Comparison of ENCODE assay signal across 24 cellular contexts in genomic region chr17:35889241-35889640, GRCh38. TPM values are rescaled to one million over a fixed set of nuclear protein-coding genes. Genes with fewer than 3 reads are reported as not detected.
A peak's percentile ranks its signal among the peaks of the same experiment; 100 is the strongest.
DNase-seq lines count a peak whose midpoint lies in the region; ATAC-seq, FAIRE-seq and TF ChIP-seq lines count a peak whose summit lies in the region.
"Had no signal": no experiment of that assay in that cellular context is flagged by ENCODE, and none has a peak within 500 bp of the region (broad histone marks: within the 10 kb centered on the region; RNA-seq: fewer than 3 reads in every experiment).

No MANE protein-coding gene starts in this region.

- peaks cover 4% of the 10 kb centered on the region for H3K9me3 Mint-ChIP-seq in activated CD4-positive, alpha-beta T cell treated with anti-CD3 and anti-CD28 coated beads, Interleukin-2, amount 10 ng/mL, durations not matched to agents 7 days and 5 days
- H3K9me3 Mint-ChIP-seq in activated T-helper 2 cell treated with anti-CD3 and anti-CD28 coated beads, Interferon-gamma antibody, Interleukin-2, Interleukin-4, amounts not matched to agents 10 μg/mL and 5 μg/mL and 100 μg/mL, durations not matched to agents 14 hours and 24 hours and 36 hours, result no peaks in the 10 kb centered on the region
- no peaks in the 10 kb centered on the region for H3K9me3 Mint-ChIP-seq in natural killer cell

- no peak for FAIRE-seq in GM12891 (lab: Jason Lieb, UNC)
- FAIRE-seq: GM18507, RCC 7860, urothelium cell line had no signal

- H3K27ac ChIP-seq in PC-3 (ENCODE audit: low read length), result no peak overlapping the region
- H3K27ac ChIP-seq: BLaER1, left ventricle myocardium inferior, SJSA1 had no signal

- peaks cover 1% of the 10 kb centered on the region for H3K36me3 Mint-ChIP-seq in activated CD4-positive, alpha-beta T cell treated with anti-CD3 and anti-CD28 coated beads, Interleukin-2, amount 10 ng/mL, durations not matched to agents 7 days and 5 days (ENCODE audit: low read depth)
- no peaks in the 10 kb centered on the region for H3K36me3 Mint-ChIP-seq in activated T-helper 2 cell treated with anti-CD3 and anti-CD28 coated beads, Interferon-gamma antibody, Interleukin-2, Interleukin-4, amounts not matched to agents 10 μg/mL and 5 μg/mL and 100 μg/mL, durations not matched to agents 14 hours and 24 hours and 36 hours (ENCODE audit: low read depth)
- H3K36me3 Mint-ChIP-seq in natural killer cell, result no peaks in the 10 kb centered on the region

- DNase-seq in activated CD4-positive, alpha-beta T cell treated with anti-CD3 and anti-CD28 coated beads, Interleukin-2, amount 10 ng/mL, durations not matched to agents 7 days and 5 days, result no peak
- no peak for DNase-seq in activated CD4-positive, alpha-beta T cell treated with anti-CD3 and anti-CD28 coated beads for 1 hour
- DNase-seq in activated T-helper 2 cell treated with anti-CD3 and anti-CD28 coated beads, Interferon-gamma antibody, Interleukin-2, Interleukin-4, amounts not matched to agents 10 μg/mL and 5 μg/mL and 100 μg/mL, durations not matched to agents 14 hours and 24 hours and 36 hours (ENCODE audit: low spot score), result no peak
- DNase-seq in natural killer cell, result peak; percentile 41
- DNase-seq in GM13976 (ENCODE audit: low spot score), result no peak
- no peak for DNase-seq in PC-3
- no peak for DNase-seq in GM12891 (ENCODE audit: insufficient read length, low spot score)
- DNase-seq: activated CD4-positive, CD25-positive, alpha-beta regulatory T cell; Karpas-422; left ventricle myocardium inferior; NCI-H1930; stimulated activated CD4-positive, alpha-beta T cell treated with anti-CD3 and anti-CD28 coated beads, Interleukin-2, amount 100 ng/mL, for 48 hours; T1000 had no signal

- no peaks in the 10 kb centered on the region for H3K79me2 ChIP-seq in PC-3 (ENCODE audit: low read length)

- H3K4me3 Mint-ChIP-seq in activated CD4-positive, alpha-beta T cell treated with anti-CD3 and anti-CD28 coated beads, Interleukin-2, amount 10 ng/mL, durations not matched to agents 7 days and 5 days, result no peak overlapping the region
- H3K4me3 Mint-ChIP-seq in activated T-helper 2 cell treated with anti-CD3 and anti-CD28 coated beads, Interferon-gamma antibody, Interleukin-2, Interleukin-4, amounts not matched to agents 10 μg/mL and 5 μg/mL and 100 μg/mL, durations not matched to agents 14 hours and 24 hours and 36 hours (ENCODE audit: low read depth), result no peak overlapping the region
- H3K4me3 Mint-ChIP-seq in natural killer cell, result peak overlapping the region; percentile 72

- TF ChIP-seq POLR2A in GM12891 (IDR thresholded peaks at IDR 0.05; ENCODE audit: low read depth, low read length), result no peak

- H3F3A ChIP-seq in PC-3 (ENCODE audit: low read length, unreplicated experiment), result no peaks in the 10 kb centered on the region

- no TSS peak for BruUV-seq in PC-3 (replicated peaks; lab: Mats Ljungman, UMichigan)

- CTCF ChIA-PET in activated CD4-positive, alpha-beta T cell treated with anti-CD3 and anti-CD28 coated beads, Interleukin-2, amount 10 ng/mL, durations not matched to agents 7 days and 5 days (lab: Charles Lee), result interaction anchor here (0.8 to 5.5 kb wide), 5 partner anchors 10 to 26 kb away, joined by 3 to 23 read pairs (median 3); partner anchors contain the start of genes CCL5 and HEATR9
- CTCF ChIA-PET in PC-3 (lab: Charles Lee), result no interaction called here

- H3K36me3 ChIP-seq in PC-3 (ENCODE audit: low read depth, low read length), result no peaks in the 10 kb centered on the region
- H3K36me3 ChIP-seq: BLaER1, heart left ventricle, left ventricle myocardium inferior, SJSA1 had no signal

- no peaks in the 10 kb centered on the region for H3K9me2 ChIP-seq in PC-3 (replicated peaks; ENCODE audit: low read length)

- ATAC-seq in GM18867 (IDR thresholded peaks at IDR 0.05; ENCODE audit: unreplicated experiment), result peak; percentile 51
- peak; percentile 55 to 80 (median 68) for ATAC-seq in natural killer cell
- no peak for ATAC-seq in PC-3
- ATAC-seq: heart left ventricle had no signal

- H3K4me1 ChIP-seq in PC-3 (ENCODE audit: insufficient read depth, low read length), result no peaks in the 10 kb centered on the region
- H3K4me1 ChIP-seq: left ventricle myocardium inferior, SJSA1 had no signal

- H3K4me1 Mint-ChIP-seq in activated CD4-positive, alpha-beta T cell treated with anti-CD3 and anti-CD28 coated beads, Interleukin-2, amount 10 ng/mL, durations not matched to agents 7 days and 5 days, result peaks cover 54% of the 10 kb centered on the region
- H3K4me1 Mint-ChIP-seq in activated T-helper 2 cell treated with anti-CD3 and anti-CD28 coated beads, Interferon-gamma antibody, Interleukin-2, Interleukin-4, amounts not matched to agents 10 μg/mL and 5 μg/mL and 100 μg/mL, durations not matched to agents 14 hours and 24 hours and 36 hours (ENCODE audit: low read depth), result peaks cover 41% of the 10 kb centered on the region
- H3K4me1 Mint-ChIP-seq in natural killer cell, result peaks cover 58 to 75% of the 10 kb centered on the region in 2 donors

- H3K27me3 ChIP-seq in PC-3 (ENCODE audit: low read length), result no peaks in the 10 kb centered on the region
- H3K27me3 ChIP-seq: BLaER1, SJSA1 had no signal

- no peaks in the 10 kb centered on the region for H4K20me1 ChIP-seq in PC-3 (ENCODE audit: low read length)
- H4K20me1 ChIP-seq: BLaER1 had no signal

- intact Hi-C loops in activated T-helper 2 cell treated with anti-CD3 and anti-CD28 coated beads, Interferon-gamma antibody, Interleukin-2, Interleukin-4, amounts not matched to agents 10 μg/mL and 5 μg/mL and 100 μg/mL, durations not matched to agents 14 hours and 24 hours and 36 hours (cut with micrococcal nuclease), result no loop called here
- intact Hi-C loops in natural killer cell (cut with micrococcal nuclease) (loop anchor here (1.0 kb wide), 2 partner anchors 9 kb away; partner anchors contain the start of gene CCL5), PC-3 (cut with micrococcal nuclease) (no loop called here)

- no peaks in the 10 kb centered on the region for H3K9me3 ChIP-seq in PC-3 (ENCODE audit: low read length)
- H3K9me3 ChIP-seq: BLaER1, heart left ventricle, left ventricle myocardium inferior, SJSA1 had no signal

- TF ChIP-seq CTCF in natural killer cell (IDR thresholded peaks at IDR 0.05) (no peak), GM13976 (IDR thresholded peaks at IDR 0.05; ENCODE audit: borderline replicate concordance, control extremely low read depth, extremely low read depth, insufficient read depth, missing control alignments) (no peak), PC-3 (conservative IDR thresholded peaks at IDR 0.05; ENCODE audit: low read depth, low read length) (no peak)

- H3K4me2 ChIP-seq in PC-3 (ENCODE audit: low read length), result no peak overlapping the region
- H3K4me2 ChIP-seq: BLaER1 had no signal

- H3K9ac ChIP-seq in PC-3 (ENCODE audit: low read length), result no peak overlapping the region
- H3K9ac ChIP-seq: BLaER1 had no signal

- H3K27me3 Mint-ChIP-seq in activated CD4-positive, alpha-beta T cell treated with anti-CD3 and anti-CD28 coated beads, Interleukin-2, amount 10 ng/mL, durations not matched to agents 7 days and 5 days, result no peaks in the 10 kb centered on the region
- H3K27me3 Mint-ChIP-seq in activated T-helper 2 cell treated with anti-CD3 and anti-CD28 coated beads, Interferon-gamma antibody, Interleukin-2, Interleukin-4, amounts not matched to agents 10 μg/mL and 5 μg/mL and 100 μg/mL, durations not matched to agents 14 hours and 24 hours and 36 hours (ENCODE audit: low read depth), result no peaks in the 10 kb centered on the region
- no peaks in the 10 kb centered on the region for H3K27me3 Mint-ChIP-seq in natural killer cell (ENCODE audit: low read depth in 2 of 2)

- H2AFZ ChIP-seq in PC-3 (ENCODE audit: low read length), result no peak overlapping the region

- H3K27ac Mint-ChIP-seq in activated CD4-positive, alpha-beta T cell treated with anti-CD3 and anti-CD28 coated beads, Interleukin-2, amount 10 ng/mL, durations not matched to agents 7 days and 5 days, result peak overlapping the region; percentile 77
- peak overlapping the region; percentile 40 for H3K27ac Mint-ChIP-seq in activated T-helper 2 cell treated with anti-CD3 and anti-CD28 coated beads, Interferon-gamma antibody, Interleukin-2, Interleukin-4, amounts not matched to agents 10 μg/mL and 5 μg/mL and 100 μg/mL, durations not matched to agents 14 hours and 24 hours and 36 hours
- H3K27ac Mint-ChIP-seq in natural killer cell, result peak overlapping the region; percentile 97 to 98

- in situ Hi-C loops in GM13976 (cut with MboI; ENCODE audit: low sequenced_read_pairs, unreplicated experiment), result no loop called here

- H3K4me3 ChIP-seq in PC-3 (ENCODE audit: low read length), result no peak overlapping the region
- H3K4me3 ChIP-seq: BLaER1, heart left ventricle, left ventricle myocardium inferior, SJSA1, skin epidermis had no signal

- POLR2A ChIA-PET in activated CD4-positive, alpha-beta T cell treated with anti-CD3 and anti-CD28 coated beads, Interleukin-2, amount 10 ng/mL, durations not matched to agents 7 days and 5 days (lab: Charles Lee), result no interaction called here
- POLR2A ChIA-PET in PC-3 (lab: Charles Lee; ENCODE audit: unreplicated experiment), result no interaction called here

RNA-seq across cellular contexts. Expression of gene CCL5, which starts 9.1 kb away (rescaled TPM):
- total RNA-seq in activated CD4-positive, alpha-beta T cell treated with anti-CD3 and anti-CD28 coated beads, Interleukin-2, amount 10 ng/mL, durations not matched to agents 7 days and 5 days, result 10 to 100 TPM; 68.7 to 81.3 TPM
- 28.1 and 28.9 TPM in 2 replicates for total RNA-seq in activated T-helper 2 cell treated with anti-CD3 and anti-CD28 coated beads, Interferon-gamma antibody, Interleukin-2, Interleukin-4, amounts not matched to agents 10 μg/mL and 5 μg/mL and 100 μg/mL, durations not matched to agents 14 hours and 24 hours and 36 hours
- total RNA-seq in natural killer cell (1,000 to 10,000 TPM in 1 of 3 donors, 100 to 1,000 TPM in 2; 793 to 1,167 (median 825) TPM), PC-3 (2014; rRNA removed) (not detected in 2 replicates)
- 60.0 TPM for polyA plus RNA-seq in GM12891 (2012; ENCODE audit: low read depth, missing spikeins)
- total RNA-seq: A673, SJSA1 had no signal

RNA-seq across cellular contexts. Expression of gene HEATR9, which starts 20.6 kb away (rescaled TPM):
- total RNA-seq in activated CD4-positive, alpha-beta T cell treated with anti-CD3 and anti-CD28 coated beads, Interleukin-2, amount 10 ng/mL, durations not matched to agents 7 days and 5 days, result under 1 TPM; 0.17 to 0.27 TPM
- total RNA-seq in activated T-helper 2 cell treated with anti-CD3 and anti-CD28 coated beads, Interferon-gamma antibody, Interleukin-2, Interleukin-4, amounts not matched to agents 10 μg/mL and 5 μg/mL and 100 μg/mL, durations not matched to agents 14 hours and 24 hours and 36 hours, result 0.14 and 0.16 TPM in 2 replicates
- total RNA-seq in natural killer cell, result 10 to 100 TPM in 2 of 3 donors, 1 to 10 TPM in 1; 10.0 to 24.1 (median 15.1) TPM
- not detected in 2 replicates for total RNA-seq in PC-3 (2014; rRNA removed)
- polyA plus RNA-seq in GM12891 (2012; ENCODE audit: low read depth, missing spikeins), result not detected
- total RNA-seq: A673, dermis microvascular lymphatic vessel endothelial cell, left ventricle myocardium inferior, pulmonary artery endothelial cell, SJSA1 had no signal
- polyA plus RNA-seq: heart left ventricle had no signal

RNA-seq across cellular contexts. Expression of gene RDM1, which starts 41.3 kb away (rescaled TPM):
- total RNA-seq in activated CD4-positive, alpha-beta T cell treated with anti-CD3 and anti-CD28 coated beads, Interleukin-2, amount 10 ng/mL, durations not matched to agents 7 days and 5 days, result 1 to 10 TPM; 7.0 to 7.9 TPM
- 4.5 and 5.3 TPM in 2 replicates for total RNA-seq in activated T-helper 2 cell treated with anti-CD3 and anti-CD28 coated beads, Interferon-gamma antibody, Interleukin-2, Interleukin-4, amounts not matched to agents 10 μg/mL and 5 μg/mL and 100 μg/mL, durations not matched to agents 14 hours and 24 hours and 36 hours
- total RNA-seq in natural killer cell (under 1 TPM; 0.48 to 1.00 (median 0.61) TPM), PC-3 (2014; rRNA removed) (2.0 and 2.6 TPM in 2 replicates)
- polyA plus RNA-seq in GM12891 (2012; ENCODE audit: low read depth, missing spikeins), result 9.0 TPM
- total RNA-seq: left ventricle myocardium inferior had no signal
- polyA plus RNA-seq: heart left ventricle had no signal

RNA-seq across cellular contexts. Expression of gene LYZL6, which starts 54.3 kb away (rescaled TPM):
- not detected for total RNA-seq in activated CD4-positive, alpha-beta T cell treated with anti-CD3 and anti-CD28 coated beads, Interleukin-2, amount 10 ng/mL, durations not matched to agents 7 days and 5 days
- total RNA-seq in activated T-helper 2 cell treated with anti-CD3 and anti-CD28 coated beads, Interferon-gamma antibody, Interleukin-2, Interleukin-4, amounts not matched to agents 10 μg/mL and 5 μg/mL and 100 μg/mL, durations not matched to agents 14 hours and 24 hours and 36 hours, result not detected in 2 replicates
- total RNA-seq in natural killer cell (not detected), PC-3 (2014; rRNA removed) (not detected in 2 replicates)
- polyA plus RNA-seq in GM12891 (2012; ENCODE audit: low read depth, missing spikeins), result not detected
- total RNA-seq: A673, dermis microvascular lymphatic vessel endothelial cell, heart left ventricle, left ventricle myocardium inferior, pulmonary artery endothelial cell, SJSA1 had no signal
- polyA plus RNA-seq: heart left ventricle had no signal

Comparison
In these comparisons a context has a peak if more than half of its experiments do, and no peak if none do; other contexts are left out.
1. H3K27ac Mint-ChIP-seq: peak in every context shown above with its lines; median percentile 98 in natural killer cell; 77 in activated CD4-positive, alpha-beta T cell treated with anti-CD3 and anti-CD28 coated beads, Interleukin-2, amount 10 ng/mL, durations not matched to agents 7 days and 5 days; 40 in activated T-helper 2 cell treated with anti-CD3 and anti-CD28 coated beads, Interferon-gamma antibody, Interleukin-2, Interleukin-4, amounts not matched to agents 10 μg/mL and 5 μg/mL and 100 μg/mL, durations not matched to agents 14 hours and 24 hours and 36 hours.
2. RNA of gene CCL5, which starts 9.1 kb away (total RNA-seq): 793 to 1,167 TPM in natural killer cell, 68.7 to 81.3 TPM in activated CD4-positive, alpha-beta T cell treated with anti-CD3 and anti-CD28 coated beads, Interleukin-2, amount 10 ng/mL, durations not matched to agents 7 days and 5 days and 28.1 to 28.9 TPM in activated T-helper 2 cell treated with anti-CD3 and anti-CD28 coated beads, Interferon-gamma antibody, Interleukin-2, Interleukin-4, amounts not matched to agents 10 μg/mL and 5 μg/mL and 100 μg/mL, durations not matched to agents 14 hours and 24 hours and 36 hours; not detected in PC-3; every median in the first group is over 10 times any median in the second.